In genomic region chr19:5907216-5907615, GRCh38 we compare ENCODE assay signal across 22 cellular contexts. TPM values are rescaled to one million over a fixed set of nuclear protein-coding genes. Genes with fewer than 3 reads are reported as not detected.
DNase-seq lines count a peak whose midpoint lies in the region; ATAC-seq and TF ChIP-seq lines count a peak whose summit lies in the region.
"Had no signal": no experiment of that assay in that cellular context is flagged by ENCODE, and none has a peak within 500 bp of the region (broad histone marks: within the 10 kb centered on the region; RNA-seq: fewer than 3 reads in every experiment).

No MANE protein-coding gene starts in this region.

- peak overlapping the region; percentile 59 for H3K4me3 Mint-ChIP-seq in activated CD4-positive, alpha-beta T cell treated with anti-CD3 and anti-CD28 coated beads, Interleukin-2, amount 10 ng/mL, durations not matched to agents 24 days and 14 days
- peak overlapping the region in 3 of 4 donors; percentile 45 to 70 (median 66) for H3K4me3 Mint-ChIP-seq in IgD-negative memory B cell
- no peak overlapping the region for H3K4me3 Mint-ChIP-seq in activated naive CD8-positive, alpha-beta T cell treated with anti-CD3 and anti-CD28 coated beads for 36 hours
- H3K4me3 Mint-ChIP-seq in nephron progenitor cell: peak overlapping the region; percentile 38

- intact Hi-C loops in activated CD4-positive, alpha-beta T cell treated with anti-CD3 and anti-CD28 coated beads, Interleukin-2, amount 10 ng/mL, durations not matched to agents 24 days and 14 days (cut with micrococcal nuclease): loop anchor here (10.0 kb wide), 1 partner anchor 182 kb away; the partner anchor contains the start of genes CATSPERD and LONP1

- no peaks in the 10 kb centered on the region for H3K27me3 Mint-ChIP-seq in activated CD4-positive, alpha-beta T cell treated with anti-CD3 and anti-CD28 coated beads, Interleukin-2, amount 10 ng/mL, durations not matched to agents 24 days and 14 days
- H3K27me3 Mint-ChIP-seq in IgD-negative memory B cell: no peaks in the 10 kb centered on the region
- peaks cover 4% of the 10 kb centered on the region for H3K27me3 Mint-ChIP-seq in activated naive CD8-positive, alpha-beta T cell treated with anti-CD3 and anti-CD28 coated beads for 36 hours
- peaks cover 3% of the 10 kb centered on the region for H3K27me3 Mint-ChIP-seq in nephron progenitor cell (ENCODE audit: low read depth, poor library complexity)

- peak overlapping the region; percentile 56 for H3K27ac Mint-ChIP-seq in activated CD4-positive, alpha-beta T cell treated with anti-CD3 and anti-CD28 coated beads, Interleukin-2, amount 10 ng/mL, durations not matched to agents 24 days and 14 days
- peak overlapping the region in 1 of 3 donors; percentile 86 for H3K27ac Mint-ChIP-seq in IgD-negative memory B cell
- peak overlapping the region; percentile 51 for H3K27ac Mint-ChIP-seq in activated naive CD8-positive, alpha-beta T cell treated with anti-CD3 and anti-CD28 coated beads for 36 hours
- peak overlapping the region; percentile 64 for H3K27ac Mint-ChIP-seq in nephron progenitor cell

- H3K36me3 Mint-ChIP-seq in activated CD4-positive, alpha-beta T cell treated with anti-CD3 and anti-CD28 coated beads, Interleukin-2, amount 10 ng/mL, durations not matched to agents 24 days and 14 days (ENCODE audit: low read depth): peaks cover 11% of the 10 kb centered on the region
- H3K36me3 Mint-ChIP-seq in IgD-negative memory B cell (no peaks in the 10 kb centered on the region), nephron progenitor cell (ENCODE audit: low read depth) (peaks cover 4% of the 10 kb centered on the region)
- peaks cover 13% of the 10 kb centered on the region for H3K36me3 Mint-ChIP-seq in activated naive CD8-positive, alpha-beta T cell treated with anti-CD3 and anti-CD28 coated beads for 36 hours

- no peak for DNase-seq in activated CD4-positive, alpha-beta T cell treated with anti-CD3 and anti-CD28 coated beads, Interleukin-2, amount 10 ng/mL, durations not matched to agents 24 days and 14 days
- DNase-seq in activated CD4-positive, alpha-beta T cell treated with anti-CD3 and anti-CD28 coated beads for 4 hours: no peak
- no peak for DNase-seq in activated naive CD8-positive, alpha-beta T cell treated with anti-CD3 and anti-CD28 coated beads for 36 hours
- DNase-seq in nephron progenitor cell (no peak), retina (no peak)
- DNase-seq: effector CD4-positive, alpha-beta T cell; esophagus squamous epithelium; heart left ventricle; Karpas-422; lower lobe of right lung; NCI-H1105 treated with DMSO at 0.1 percent for 48 hours; PC-3; SJCRH30; uterus had no signal

- no peak for TF ChIP-seq CTCF in nephron progenitor cell (IDR thresholded peaks at IDR 0.05)

- H3K9me3 Mint-ChIP-seq in activated CD4-positive, alpha-beta T cell treated with anti-CD3 and anti-CD28 coated beads, Interleukin-2, amount 10 ng/mL, durations not matched to agents 24 days and 14 days: no peaks in the 10 kb centered on the region
- no peaks in the 10 kb centered on the region for H3K9me3 Mint-ChIP-seq in IgD-negative memory B cell
- H3K9me3 Mint-ChIP-seq in activated naive CD8-positive, alpha-beta T cell treated with anti-CD3 and anti-CD28 coated beads for 36 hours: no peaks in the 10 kb centered on the region
- H3K9me3 Mint-ChIP-seq in nephron progenitor cell: no peaks in the 10 kb centered on the region

- peaks cover 21% of the 10 kb centered on the region for H3K4me1 Mint-ChIP-seq in activated CD4-positive, alpha-beta T cell treated with anti-CD3 and anti-CD28 coated beads, Interleukin-2, amount 10 ng/mL, durations not matched to agents 24 days and 14 days
- H3K4me1 Mint-ChIP-seq in IgD-negative memory B cell: peaks cover 0 to 15% (median 14%) of the 10 kb centered on the region in 3 donors
- H3K4me1 Mint-ChIP-seq in activated naive CD8-positive, alpha-beta T cell treated with anti-CD3 and anti-CD28 coated beads for 36 hours: peaks cover 19% of the 10 kb centered on the region
- peaks cover 18% of the 10 kb centered on the region for H3K4me1 Mint-ChIP-seq in nephron progenitor cell

- ATAC-seq in GM21717 (IDR thresholded peaks at IDR 0.05; ENCODE audit: unreplicated experiment) (no peak), HG02623 (IDR thresholded peaks at IDR 0.05; ENCODE audit: unreplicated experiment) (no peak)
- ATAC-seq: activated CD4-positive, CD25-positive, alpha-beta regulatory T cell treated with anti-CD3 and anti-CD28 coated beads, Interleukin-2, amount 50 U/mL, for 24 hours; heart left ventricle; lower lobe of right lung; PC-3 had no signal

RNA-seq across cellular contexts. Expression of gene VMAC, which starts 2.5 kb away (rescaled TPM):
- total RNA-seq in activated CD4-positive, alpha-beta T cell treated with anti-CD3 and anti-CD28 coated beads, Interleukin-2, amount 10 ng/mL, durations not matched to agents 24 days and 14 days: 2.7 and 3.2 TPM in 2 replicates
- 4.2 TPM for polyA plus RNA-seq in IgD-negative memory B cell
- total RNA-seq in activated naive CD8-positive, alpha-beta T cell treated with anti-CD3 and anti-CD28 coated beads for 36 hours: 1 to 10 TPM; 1.4 to 1.9 TPM

RNA-seq across cellular contexts. Expression of gene NDUFA11, which starts 3.6 kb away (rescaled TPM):
- total RNA-seq in activated CD4-positive, alpha-beta T cell treated with anti-CD3 and anti-CD28 coated beads, Interleukin-2, amount 10 ng/mL, durations not matched to agents 24 days and 14 days: 237 and 251 TPM in 2 replicates
- polyA plus RNA-seq in IgD-negative memory B cell: 371 TPM
- 100 to 1,000 TPM; 244 to 255 TPM for total RNA-seq in activated naive CD8-positive, alpha-beta T cell treated with anti-CD3 and anti-CD28 coated beads for 36 hours

RNA-seq across cellular contexts. Expression of gene CAPS, which starts 6.8 kb away (rescaled TPM):
- total RNA-seq in activated CD4-positive, alpha-beta T cell treated with anti-CD3 and anti-CD28 coated beads, Interleukin-2, amount 10 ng/mL, durations not matched to agents 24 days and 14 days: 4.0 and 4.1 TPM in 2 replicates
- 3.7 TPM for polyA plus RNA-seq in IgD-negative memory B cell
- 1 to 10 TPM; 1.9 to 2.6 TPM for total RNA-seq in activated naive CD8-positive, alpha-beta T cell treated with anti-CD3 and anti-CD28 coated beads for 36 hours

RNA-seq across cellular contexts. Expression of gene FUT5, which starts 36.9 kb away (rescaled TPM):
- total RNA-seq in activated CD4-positive, alpha-beta T cell treated with anti-CD3 and anti-CD28 coated beads, Interleukin-2, amount 10 ng/mL, durations not matched to agents 24 days and 14 days: not detected in 2 replicates
- not detected for polyA plus RNA-seq in IgD-negative memory B cell
- not detected for total RNA-seq in activated naive CD8-positive, alpha-beta T cell treated with anti-CD3 and anti-CD28 coated beads for 36 hours
- total RNA-seq: Daoy; esophagus squamous epithelium; heart left ventricle; HT-29; lower lobe of right lung; myocyte; PC-3; T-helper 2 cell treated with Interferon-gamma antibody and Interleukin-4, amounts not matched to agents 100 ng/mL and 5 ng/mL, for 36 hours; uterus had no signal
- polyA plus RNA-seq: heart left ventricle had no signal

RNA-seq across cellular contexts. Expression of gene FUT3, which starts 56.0 kb away (rescaled TPM):
- total RNA-seq in activated CD4-positive, alpha-beta T cell treated with anti-CD3 and anti-CD28 coated beads, Interleukin-2, amount 10 ng/mL, durations not matched to agents 24 days and 14 days: not detected in 2 replicates
- polyA plus RNA-seq in IgD-negative memory B cell: not detected
- not detected for total RNA-seq in activated naive CD8-positive, alpha-beta T cell treated with anti-CD3 and anti-CD28 coated beads for 36 hours
- total RNA-seq: Daoy; heart left ventricle; myocyte; T-helper 2 cell treated with Interferon-gamma antibody and Interleukin-4, amounts not matched to agents 100 ng/mL and 5 ng/mL, for 36 hours had no signal
